8 cellular contexts compared by ENCODE assay signal in genomic region chr2:46650556-46651001, GRCh38. TPM values are rescaled to one million over a fixed set of nuclear protein-coding genes. Genes with fewer than 3 reads are reported as not detected.
DNase-seq lines count a peak whose midpoint lies in the region; ATAC-seq and TF ChIP-seq lines count a peak whose summit lies in the region.

No MANE protein-coding gene starts in this region.

- H3K23ac ChIP-seq in trophoblast cell (ENCODE audit: low read length) = no peak overlapping the region

- H3K4me3 ChIP-seq in trophoblast cell (ENCODE audit: low read depth, low read length) (no peak overlapping the region), uterus (no peak overlapping the region)

- ATAC-seq in GM18519 (IDR thresholded peaks at IDR 0.05; ENCODE audit: low FRiP score, unreplicated experiment) = no peak

- peaks cover under 1% of the 10 kb centered on the region for H3K79me2 ChIP-seq in trophoblast cell (ENCODE audit: control insufficient read depth, insufficient read depth, low read length, poor library complexity)

- no peak overlapping the region for H3K4ac ChIP-seq in trophoblast cell (ENCODE audit: low read depth, low read length)

- H2BK12ac ChIP-seq in trophoblast cell (ENCODE audit: low read length) = no peak overlapping the region

- H2BK5ac ChIP-seq in trophoblast cell (ENCODE audit: low read depth, low read length, poor library complexity) = no peak overlapping the region

- H2BK120ac ChIP-seq in trophoblast cell (ENCODE audit: insufficient read depth, low read length, poor library complexity) = no peak overlapping the region

- H3K27ac ChIP-seq in trophoblast cell (ENCODE audit: low read depth, low read length) (no peak overlapping the region), uterus (no peak overlapping the region)

- DNase-seq in NCI-H1092 (lab: John Stamatoyannopoulos, UW) (peak; percentile 39), SIG-M5 (lab: John Stamatoyannopoulos, UW) (peak; percentile 10), germinal center (ENCODE audit: low spot score) (peak; percentile 52), trophoblast cell (peak; percentile 73 to 94), uterus (peak; percentile 56 to 82)
- DNase-seq in activated effector memory CD4-positive, alpha-beta T cell treated with Interleukin-2 at 50 U/mL for 16 hours = peak; percentile 41

- H4K8ac ChIP-seq in trophoblast cell (ENCODE audit: low read depth, low read length) = no peak overlapping the region

- H3K14ac ChIP-seq in trophoblast cell (ENCODE audit: low read length) = no peak overlapping the region

- peaks cover 3 to 4% of the 10 kb centered on the region in 2 experiments for H3K4me1 ChIP-seq in trophoblast cell (ENCODE audit: control insufficient read depth in 1 of 2, insufficient read depth in 2 of 2, low read length in 2 of 2)
- H3K4me1 ChIP-seq in uterus = peaks cover 0 to 4% of the 10 kb centered on the region in 2 donors

- H3K79me1 ChIP-seq in trophoblast cell (ENCODE audit: low read length) = peaks cover 5% of the 10 kb centered on the region

- H3K9me3 ChIP-seq in trophoblast cell (ENCODE audit: insufficient read depth, low read depth, low read length) (no peaks in the 10 kb centered on the region), uterus (no peaks in the 10 kb centered on the region)

- no peak for TF ChIP-seq POLR2A in uterus (IDR thresholded peaks at IDR 0.05)

- no peak overlapping the region for H3K18ac ChIP-seq in trophoblast cell (ENCODE audit: low read length)

- no CpG with 5 or more reads among the region's 5 CpGs for WGBS in trophoblast cell (ENCODE audit: extremely low coverage, insufficient coverage, insufficient read length)

- H3K36me3 ChIP-seq in trophoblast cell (ENCODE audit: control insufficient read depth in 1 of 2, insufficient read depth in 2 of 2, low read length in 2 of 2) (no peaks in the 10 kb centered on the region), uterus (no peaks in the 10 kb centered on the region)

- no peak overlapping the region for H2AFZ ChIP-seq in trophoblast cell (ENCODE audit: insufficient read depth, low read length, poor library complexity)

- no peak overlapping the region for H4K91ac ChIP-seq in trophoblast cell (ENCODE audit: low read depth, low read length)

- TF ChIP-seq CTCF in GM12872 (IDR thresholded peaks at IDR 0.05; ENCODE audit: insufficient read depth, low read depth, low read length) (peak; percentile 89), uterus (IDR thresholded peaks at IDR 0.05) (peak; percentile 92 to 96 (median 93))

- no peaks in the 10 kb centered on the region for H3K27me3 ChIP-seq in trophoblast cell (ENCODE audit: insufficient read depth, low read length)
- H3K27me3 ChIP-seq in uterus = no peaks in the 10 kb centered on the region

- H2AK5ac ChIP-seq in trophoblast cell (ENCODE audit: low read length) = no peak overlapping the region

- intact Hi-C loops in uterus (cut with DNase I; ENCODE audit: low total_unique reads) = no loop called here

- no peak overlapping the region for H3K4me2 ChIP-seq in trophoblast cell (ENCODE audit: low read length)

- H3K9ac ChIP-seq in trophoblast cell (ENCODE audit: low read length) = no peak overlapping the region

- H4K12ac ChIP-seq in trophoblast cell (ENCODE audit: low read depth, low read length) = no peak overlapping the region

RNA-seq across cellular contexts. Expression of gene CRIPT, which starts 33.6 kb away (rescaled TPM):
- polyA plus RNA-seq in trophoblast cell (2013) = 15.6 and 16.3 TPM in 2 replicates
- total RNA-seq in uterus = 10 to 100 TPM in 3 of 4 donors, 1 to 10 TPM in 1; 6.9 to 26.9 (median 18.4) TPM

RNA-seq across cellular contexts. Expression of gene PIGF, which starts 33.7 kb away (rescaled TPM):
- polyA plus RNA-seq in trophoblast cell (2013) = 19.4 and 19.6 TPM in 2 replicates
- 10 to 100 TPM in 3 of 4 donors, 1 to 10 TPM in 1; 3.3 to 38.0 (median 16.2) TPM for total RNA-seq in uterus

RNA-seq across cellular contexts. Expression of gene SOCS5, which starts 48.5 kb away (rescaled TPM):
- polyA plus RNA-seq in trophoblast cell (2013) = 8.6 and 9.0 TPM in 2 replicates
- total RNA-seq in uterus = 100 to 1,000 TPM in 1 of 4 donors, 10 to 100 TPM in 3; 17.2 to 101 (median 52.6) TPM

Comparison
In these comparisons a context has a peak if more than half of its experiments do, and no peak if none do; other contexts are left out.
1. DNase-seq: peak in every context shown above with its lines; median percentile 84 in trophoblast cell; 69 in uterus; 52 in germinal center; 41 in activated effector memory CD4-positive, alpha-beta T cell treated with Interleukin-2 at 50 U/mL for 16 hours; 39 in NCI-H1092; 10 in SIG-M5.